Comparison of ENCODE assay signal across 8 cellular contexts in genomic region chr7:104206841-104207240, GRCh38. TPM values are rescaled to one million over a fixed set of nuclear protein-coding genes. Genes with fewer than 3 reads are reported as not detected.
DNase-seq lines count a peak whose midpoint lies in the region; ATAC-seq and TF ChIP-seq lines count a peak whose summit lies in the region.

No MANE protein-coding gene starts in this region.

- H3K4me1 ChIP-seq in OCI-LY3 (ENCODE audit: low read length), result peaks cover 17% of the 10 kb centered on the region

- H3K4me3 ChIP-seq in GM08714 (ENCODE audit: low read length), result peak overlapping the region; percentile 96
- H3K4me3 ChIP-seq in OCI-LY3 (ENCODE audit: low read length), result peak overlapping the region; percentile 88

- H3K9me3 ChIP-seq in OCI-LY3 (ENCODE audit: insufficient read depth, low read length), result no peaks in the 10 kb centered on the region

- peak overlapping the region; percentile 84 for H3K9ac ChIP-seq in OCI-LY3 (ENCODE audit: low read length)

- peaks cover 4% of the 10 kb centered on the region for H3K9me3 Mint-ChIP-seq in endothelial cell (ENCODE audit: unreplicated experiment)
- peaks cover 12% of the 10 kb centered on the region for H3K9me3 Mint-ChIP-seq in progenitor cell of endocrine pancreas (ENCODE audit: low read depth)

- ATAC-seq in GM18519 (IDR thresholded peaks at IDR 0.05; ENCODE audit: low FRiP score, unreplicated experiment) (no peak), HG03139 (IDR thresholded peaks at IDR 0.05; ENCODE audit: unreplicated experiment) (no peak)

- peaks cover 14% of the 10 kb centered on the region for H3K36me3 Mint-ChIP-seq in endothelial cell (ENCODE audit: low read depth, unreplicated experiment)
- peaks cover 13% of the 10 kb centered on the region for H3K36me3 Mint-ChIP-seq in progenitor cell of endocrine pancreas (ENCODE audit: insufficient read depth)

- H3K4me2 ChIP-seq in OCI-LY3 (ENCODE audit: low read length), result peak overlapping the region; percentile 64

- no peak overlapping the region for H2AFZ ChIP-seq in OCI-LY3 (ENCODE audit: low read depth, low read length)

- H3K4me1 Mint-ChIP-seq in endothelial cell (ENCODE audit: unreplicated experiment) (peaks cover 17% of the 10 kb centered on the region), progenitor cell of endocrine pancreas (ENCODE audit: low read depth) (peaks cover 15% of the 10 kb centered on the region)

- TF ChIP-seq CTCF in OCI-LY3 (IDR thresholded peaks at IDR 0.05; ENCODE audit: low read depth, low read length), result no peak
- no peak for TF ChIP-seq CTCF in endothelial cell (IDR thresholded peaks at IDR 0.05; ENCODE audit: unreplicated experiment)
- TF ChIP-seq CTCF in progenitor cell of endocrine pancreas (IDR thresholded peaks at IDR 0.05; ENCODE audit: unreplicated experiment), result no peak

- no peaks in the 10 kb centered on the region for H3K27me3 ChIP-seq in OCI-LY3 (ENCODE audit: low read depth, low read length)

- DNase-seq in endothelial cell (ENCODE audit: low spot score) (no peak), progenitor cell of endocrine pancreas (ENCODE audit: low spot score, unreplicated experiment) (no peak), COLO668 (lab: John Stamatoyannopoulos, UW; ENCODE audit: unreplicated experiment) (no peak), NCI-H187 (lab: John Stamatoyannopoulos, UW) (no peak)

- peaks cover 20% of the 10 kb centered on the region for H3K36me3 ChIP-seq in OCI-LY3 (replicated peaks; ENCODE audit: low read depth, low read length)

- H3K27me3 Mint-ChIP-seq in endothelial cell (ENCODE audit: unreplicated experiment) (no peaks in the 10 kb centered on the region), progenitor cell of endocrine pancreas (peaks cover 5% of the 10 kb centered on the region)

- H3K79me2 ChIP-seq in OCI-LY3 (ENCODE audit: low read length), result peaks cover 63% of the 10 kb centered on the region

- no peaks in the 10 kb centered on the region for H4K20me1 ChIP-seq in OCI-LY3 (ENCODE audit: insufficient read depth, low read length)

- H3K27ac Mint-ChIP-seq in endothelial cell (ENCODE audit: unreplicated experiment) (peak overlapping the region; percentile 93), progenitor cell of endocrine pancreas (peak overlapping the region; percentile 96)

- peak overlapping the region; percentile 35 for H3K27ac ChIP-seq in OCI-LY3 (ENCODE audit: low read length)

- H3K4me3 Mint-ChIP-seq in endothelial cell (ENCODE audit: unreplicated experiment), result peak overlapping the region; percentile 99
- H3K4me3 Mint-ChIP-seq in progenitor cell of endocrine pancreas (ENCODE audit: low read depth), result peak overlapping the region; percentile 94

RNA-seq across cellular contexts. Expression of gene ORC5, which starts 1.0 kb away (rescaled TPM):
- 16.7 TPM for total RNA-seq in endothelial cell (ENCODE audit: unreplicated experiment)
- 22.7 and 26.4 TPM in 2 replicates for total RNA-seq in progenitor cell of endocrine pancreas
